In the genomic region with DNA sequence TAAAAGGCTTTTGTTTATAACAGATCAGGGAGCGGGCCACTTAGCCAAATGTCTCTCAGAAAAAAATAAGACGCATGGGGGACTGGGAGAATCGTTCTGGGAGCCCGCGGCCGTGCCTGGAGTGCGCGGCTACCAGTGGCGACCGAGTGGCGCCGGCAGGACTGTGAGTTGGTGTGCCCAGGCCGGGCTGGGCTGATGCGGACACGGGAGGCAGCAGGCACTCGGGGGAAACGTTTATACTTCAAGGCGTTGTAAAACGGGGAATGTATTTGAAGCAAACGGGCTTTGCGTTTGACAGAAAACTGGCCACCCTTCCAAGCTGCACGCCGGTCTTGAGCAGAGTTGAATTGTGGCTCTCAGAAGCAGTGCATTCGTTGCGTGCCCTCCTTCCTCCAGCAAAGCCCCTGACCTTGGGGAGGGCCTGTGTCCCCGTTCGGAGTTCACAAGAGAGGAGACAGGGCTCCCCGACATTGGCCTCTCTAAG, we compare ENCODE assay signal across 27 cellular contexts. TPM values are rescaled to one million over a fixed set of nuclear protein-coding genes. Genes with fewer than 3 reads are reported as not detected.
DNase-seq lines count a peak whose midpoint lies in the region; ATAC-seq and TF ChIP-seq lines count a peak whose summit lies in the region.
"Had no signal": no experiment of that assay in that cellular context is flagged by ENCODE, and none has a peak within 500 bp of the region (broad histone marks: within the 10 kb centered on the region; RNA-seq: fewer than 3 reads in every experiment).

No MANE protein-coding gene starts in this region.

- ATAC-seq in GM21717 (IDR thresholded peaks at IDR 0.05; ENCODE audit: unreplicated experiment) = no peak
- no peak for ATAC-seq in GM21381 (IDR thresholded peaks at IDR 0.05; ENCODE audit: unreplicated experiment)

- H3K27ac Mint-ChIP-seq in T-helper 1 cell treated with Interleukin-12 subunit alpha and Interleukin-12 subunit beta and Interleukin-4 antibody, amounts not matched to agents 30 μg/mL and 1 μg/mL, for 36 hours = peak overlapping the region; percentile 45

- H3K4me2 ChIP-seq in hepatocyte (peak overlapping the region; percentile 73), smooth muscle cell (no peak overlapping the region)
- H3K4me2 ChIP-seq: KMS-11 had no signal

- WGBS in hepatocyte (ENCODE audit: low lambda C conversion rate, missing lambda C conversion rate) = 17% methylated on average over 28 of the region's 28 CpGs
- WGBS in smooth muscle cell (ENCODE audit: low lambda C conversion rate) = 32% methylated on average over 28 of the region's 28 CpGs

- peaks cover 89% of the 10 kb centered on the region for H3K27me3 Mint-ChIP-seq in T-helper 1 cell treated with Interleukin-12 subunit alpha and Interleukin-12 subunit beta and Interleukin-4 antibody, amounts not matched to agents 30 μg/mL and 1 μg/mL, for 36 hours (ENCODE audit: low read depth)

- H3K9ac ChIP-seq in smooth muscle cell (ENCODE audit: low read depth) = no peak overlapping the region
- H3K9ac ChIP-seq: KMS-11 had no signal

- H3K27ac ChIP-seq in hepatocyte = no peak overlapping the region
- no peak overlapping the region for H3K27ac ChIP-seq in smooth muscle cell (ENCODE audit: low read depth)
- H3K27ac ChIP-seq: adrenal gland, C4-2B, epithelial cell of prostate, foreskin keratinocyte, KMS-11, right atrium auricular region, suprapubic skin, vagina had no signal

- H3K4me1 ChIP-seq in hepatocyte (ENCODE audit: insufficient read depth) = no peaks in the 10 kb centered on the region
- no peaks in the 10 kb centered on the region for H3K4me1 ChIP-seq in smooth muscle cell (ENCODE audit: low read depth)
- H3K4me1 ChIP-seq: foreskin keratinocyte had no signal

- no peaks in the 10 kb centered on the region for H3K9me2 ChIP-seq in hepatocyte (replicated peaks; ENCODE audit: insufficient read depth)

- no peaks in the 10 kb centered on the region for H3K36me3 Mint-ChIP-seq in T-helper 1 cell treated with Interleukin-12 subunit alpha and Interleukin-12 subunit beta and Interleukin-4 antibody, amounts not matched to agents 30 μg/mL and 1 μg/mL, for 36 hours (ENCODE audit: low read depth)

- no peaks in the 10 kb centered on the region for H3F3A ChIP-seq in smooth muscle cell (ENCODE audit: low read depth)

- H2AFZ ChIP-seq in hepatocyte (no peak overlapping the region), smooth muscle cell (ENCODE audit: low read depth) (no peak overlapping the region)

- H3K27me3 ChIP-seq in hepatocyte = peaks cover 94% of the 10 kb centered on the region
- peaks cover 96% of the 10 kb centered on the region for H3K27me3 ChIP-seq in smooth muscle cell (ENCODE audit: low read depth)
- H3K27me3 ChIP-seq: vagina had no signal

- H3K79me2 ChIP-seq in hepatocyte (peaks cover 66% of the 10 kb centered on the region), smooth muscle cell (ENCODE audit: low read depth) (peaks cover 18% of the 10 kb centered on the region)

- peaks cover 4% of the 10 kb centered on the region for H3K4me1 Mint-ChIP-seq in T-helper 1 cell treated with Interleukin-12 subunit alpha and Interleukin-12 subunit beta and Interleukin-4 antibody, amounts not matched to agents 30 μg/mL and 1 μg/mL, for 36 hours (ENCODE audit: low read depth)

- H3K9me3 Mint-ChIP-seq in T-helper 1 cell treated with Interleukin-12 subunit alpha and Interleukin-12 subunit beta and Interleukin-4 antibody, amounts not matched to agents 30 μg/mL and 1 μg/mL, for 36 hours = peaks cover 3% of the 10 kb centered on the region

- H3K36me3 ChIP-seq in hepatocyte (replicated peaks; ENCODE audit: insufficient read depth, low read depth) = no peaks in the 10 kb centered on the region
- H3K36me3 ChIP-seq in smooth muscle cell (ENCODE audit: low read depth) = no peaks in the 10 kb centered on the region
- H3K36me3 ChIP-seq: adrenal gland, right atrium auricular region, suprapubic skin, vagina had no signal

- peaks cover 3% of the 10 kb centered on the region for H3K9me3 ChIP-seq in hepatocyte (ENCODE audit: low read depth)
- H3K9me3 ChIP-seq in smooth muscle cell (replicated peaks; ENCODE audit: low read depth) = no peaks in the 10 kb centered on the region
- H3K9me3 ChIP-seq: adrenal gland, right atrium auricular region, suprapubic skin, vagina had no signal

- H4K20me1 ChIP-seq in hepatocyte (ENCODE audit: insufficient read depth, poor library complexity, severe bottlenecking) (peaks cover 63% of the 10 kb centered on the region), smooth muscle cell (ENCODE audit: low read depth) (peaks cover 97% of the 10 kb centered on the region)

- TF ChIP-seq CTCF in hepatocyte (IDR thresholded peaks at IDR 0.05; ENCODE audit: poor library complexity) (no peak), smooth muscle cell (IDR thresholded peaks at IDR 0.05; ENCODE audit: borderline replicate concordance, insufficient read depth, poor library complexity, severe bottlenecking) (no peak)

- no peak overlapping the region for H3K4me3 ChIP-seq in hepatocyte
- H3K4me3 ChIP-seq in smooth muscle cell = peak overlapping the region; percentile 6
- H3K4me3 ChIP-seq: adrenal gland, lung, right atrium auricular region, suprapubic skin had no signal

- H3K4me3 Mint-ChIP-seq in T-helper 1 cell treated with Interleukin-12 subunit alpha and Interleukin-12 subunit beta and Interleukin-4 antibody, amounts not matched to agents 30 μg/mL and 1 μg/mL, for 36 hours = no peak overlapping the region
- H3K4me3 Mint-ChIP-seq: activated CD4-positive, alpha-beta T cell treated with anti-CD3 and anti-CD28 coated beads, Interleukin-2, amount 10 ng/mL, durations not matched to agents 7 days and 5 days had no signal

- no peak for DNase-seq in T-helper 1 cell
- DNase-seq in NCI-H526 (lab: John Stamatoyannopoulos, UW) = peak; percentile 22 to 71
- no peak for DNase-seq in hepatocyte (ENCODE audit: low spot score)
- no peak for DNase-seq in smooth muscle cell (lab: John Stamatoyannopoulos, UW; ENCODE audit: unreplicated experiment)
- DNase-seq in inferior parietal cortex (ENCODE audit: extremely low spot score) = no peak
- DNase-seq: activated CD4-positive, alpha-beta T cell treated with anti-CD3 and anti-CD28 coated beads, Interleukin-2, amount 10 ng/mL, durations not matched to agents 7 days and 5 days; activated effector memory CD4-positive, alpha-beta T cell treated with anti-CD3 and anti-CD28 coated beads, Interleukin-2, amount 50 U/mL, for 16 hours; GF-D8; GOT3; hippocampal formation; MV-4-11; NCI-H187; Right ventricle myocardium superior had no signal

RNA-seq across cellular contexts. Expression of a gene that starts 4.6 kb away (rescaled TPM):
- total RNA-seq in hepatocyte (8.5 and 11.7 TPM in 2 replicates), smooth muscle cell (6.7 and 9.9 TPM in 2 replicates)
- polyA plus RNA-seq in hepatocyte (5.1 and 9.9 TPM in 2 replicates), smooth muscle cell (10.6 and 11.4 TPM in 2 replicates)
- total RNA-seq: activated CD4-positive, alpha-beta T cell treated with anti-CD3 and anti-CD28 coated beads, Interleukin-2, amount 10 ng/mL, durations not matched to agents 7 days and 5 days; bronchial epithelial cell; foreskin keratinocyte; right atrium auricular region; Right ventricle myocardium superior had no signal
- polyA plus RNA-seq: foreskin keratinocyte had no signal

RNA-seq across cellular contexts. Expression of a gene that starts 4.9 kb away (rescaled TPM):
- 5.7 and 6.3 TPM in 2 replicates for total RNA-seq in hepatocyte
- 9.9 and 11.5 TPM in 2 replicates for polyA plus RNA-seq in hepatocyte
- 4.4 and 9.8 TPM in 2 replicates for total RNA-seq in smooth muscle cell
- polyA plus RNA-seq in smooth muscle cell = 7.9 and 9.0 TPM in 2 replicates
- total RNA-seq: activated CD4-positive, alpha-beta T cell treated with anti-CD3 and anti-CD28 coated beads, Interleukin-2, amount 10 ng/mL, durations not matched to agents 7 days and 5 days; adrenal gland; bronchial epithelial cell; dermis microvascular lymphatic vessel endothelial cell; foreskin keratinocyte; lung; right atrium auricular region; Right ventricle myocardium superior; suprapubic skin had no signal
- polyA plus RNA-seq: adrenal gland, foreskin keratinocyte, lung had no signal

RNA-seq across cellular contexts. Expression of a gene that starts 10.6 kb away (rescaled TPM):
- 2.4 and 2.9 TPM in 2 replicates for total RNA-seq in hepatocyte
- 3.0 and 4.7 TPM in 2 replicates for polyA plus RNA-seq in hepatocyte
- 0.45 and 0.49 TPM in 2 replicates for total RNA-seq in smooth muscle cell
- 1.4 and 2.2 TPM in 2 replicates for polyA plus RNA-seq in smooth muscle cell
- total RNA-seq: activated CD4-positive, alpha-beta T cell treated with anti-CD3 and anti-CD28 coated beads, Interleukin-2, amount 10 ng/mL, durations not matched to agents 7 days and 5 days; bronchial epithelial cell; Right ventricle myocardium superior had no signal

RNA-seq across cellular contexts. Expression of a gene that starts 12.3 kb away (rescaled TPM):
- total RNA-seq in hepatocyte (17.9 and 29.0 TPM in 2 replicates), smooth muscle cell (0.54 TPM in 1 of 2 replicates, not detected in the other)
- polyA plus RNA-seq in hepatocyte (3.1 and 3.3 TPM in 2 replicates), smooth muscle cell (not detected in 2 replicates)
- total RNA-seq: activated CD4-positive, alpha-beta T cell treated with anti-CD3 and anti-CD28 coated beads, Interleukin-2, amount 10 ng/mL, durations not matched to agents 7 days and 5 days; adrenal gland; bronchial epithelial cell; dermis microvascular lymphatic vessel endothelial cell; foreskin keratinocyte; lung; right atrium auricular region; Right ventricle myocardium superior; suprapubic skin had no signal
- polyA plus RNA-seq: adrenal gland, foreskin keratinocyte, lung had no signal

RNA-seq across cellular contexts. Expression of a gene that starts 17.6 kb away (rescaled TPM):
- total RNA-seq in hepatocyte = 1.3 TPM in 2 replicates
- 0.77 TPM in 1 of 2 replicates, not detected in the other for polyA plus RNA-seq in hepatocyte
- 0.13 and 2.0 TPM in 2 replicates for total RNA-seq in smooth muscle cell
- not detected in 2 replicates for polyA plus RNA-seq in smooth muscle cell
- total RNA-seq: activated CD4-positive, alpha-beta T cell treated with anti-CD3 and anti-CD28 coated beads, Interleukin-2, amount 10 ng/mL, durations not matched to agents 7 days and 5 days; bronchial epithelial cell had no signal

Comparison
In these comparisons a context has a peak if more than half of its experiments do, and no peak if none do; other contexts are left out.
1. DNase-seq: peak in NCI-H526 (2 of 2); none in T-helper 1 cell (0 of 5), hepatocyte (single experiment), smooth muscle cell (single experiment) and inferior parietal cortex (single experiment).